ENCODE assay signal across 20 cellular contexts in the genomic region with DNA sequence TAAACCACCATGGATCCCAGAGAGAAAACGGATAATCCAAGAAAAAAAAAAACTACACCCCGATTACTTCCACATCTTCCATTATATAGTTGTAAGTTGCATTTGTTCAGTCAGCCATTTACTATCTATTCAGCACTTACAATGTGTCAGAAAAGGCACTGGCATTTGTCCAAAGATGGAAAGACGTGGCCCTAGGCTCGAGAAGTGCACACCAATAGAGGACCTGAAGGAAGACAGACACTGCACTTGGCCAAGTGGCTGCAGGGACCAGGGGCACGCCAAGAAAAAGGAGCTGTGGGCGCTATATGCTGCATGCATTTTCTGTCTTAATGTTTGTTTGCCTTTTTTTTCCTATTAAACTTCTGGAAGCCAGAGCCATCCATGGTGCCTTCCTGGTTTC. TPM values are rescaled to one million over a fixed set of nuclear protein-coding genes. Genes with fewer than 3 reads are reported as not detected.
A peak's percentile ranks its signal among the peaks of the same experiment; 100 is the strongest.
DNase-seq lines count a peak whose midpoint lies in the region; ATAC-seq and TF ChIP-seq lines count a peak whose summit lies in the region.
"Had no signal": no experiment of that assay in that cellular context is flagged by ENCODE, and none has a peak within 500 bp of the region (broad histone marks: within the 10 kb centered on the region; RNA-seq: fewer than 3 reads in every experiment).

No MANE protein-coding gene starts in this region.

- no peaks in the 10 kb centered on the region for H3K9me3 ChIP-seq in Panc1 (ENCODE audit: control insufficient read depth, insufficient read depth, low read depth, low read length)
- no peaks in the 10 kb centered on the region for H3K9me3 ChIP-seq in mesodermal cell (ENCODE audit: control insufficient read depth, low read length)
- H3K9me3 ChIP-seq in gastroesophageal sphincter: no peaks in the 10 kb centered on the region
- H3K9me3 ChIP-seq: HAP-1 had no signal

- ATAC-seq in Panc1: no peak
- no peak for ATAC-seq in gastroesophageal sphincter
- no peak for ATAC-seq in HG03442 (IDR thresholded peaks at IDR 0.05; ENCODE audit: unreplicated experiment)
- ATAC-seq: PC-3 had no signal

- intact Hi-C loops in Panc1 (cut with micrococcal nuclease; ENCODE audit: unreplicated experiment): no loop called here

- H3K27me3 Mint-ChIP-seq in brain: peaks cover 12% of the 10 kb centered on the region

- CTCF ChIA-PET in Panc1 (lab: Charles Lee): interaction anchor here (0.6 to 0.8 kb wide), 2 partner anchors 39 to 60 kb away, joined by 4 to 7 read pairs; no protein-coding TSS in a partner anchor

- no peak for TF ChIP-seq POLR2A in gastroesophageal sphincter (IDR thresholded peaks at IDR 0.05)

- H3K27ac ChIP-seq in Panc1 (ENCODE audit: low read length): peak overlapping the region; percentile 99
- H3K27ac ChIP-seq in mesodermal cell (ENCODE audit: low read depth, low read length, severe bottlenecking): peak overlapping the region; percentile 0
- no peak overlapping the region for H3K27ac ChIP-seq in gastroesophageal sphincter
- H3K27ac ChIP-seq: C4-2B had no signal

- POLR2A ChIA-PET in Panc1 (lab: Charles Lee): interaction anchor here (0.6 kb wide), 1 partner anchor 138 kb away, joined by 4 read pairs; no protein-coding TSS in a partner anchor

- H3K36me3 Mint-ChIP-seq in brain: no peaks in the 10 kb centered on the region

- H3K36me3 ChIP-seq in Panc1 (ENCODE audit: control insufficient read depth, insufficient read depth, low read length) (no peaks in the 10 kb centered on the region), mesodermal cell (ENCODE audit: control insufficient read depth, insufficient read depth, low read length) (no peaks in the 10 kb centered on the region), gastroesophageal sphincter (no peaks in the 10 kb centered on the region)
- H3K36me3 ChIP-seq: HAP-1 had no signal

- H3K27me3 ChIP-seq in Panc1 (ENCODE audit: control insufficient read depth, insufficient read depth, low read length): no peaks in the 10 kb centered on the region
- H3K27me3 ChIP-seq in gastroesophageal sphincter: no peaks in the 10 kb centered on the region

- TF ChIP-seq EP300 in gastroesophageal sphincter (IDR thresholded peaks at IDR 0.05): no peak

- DNase-seq in EH (ENCODE audit: low read depth): peak; percentile 16
- DNase-seq in Panc1 (ENCODE audit: low read depth, low spot score): no peak
- no peak for DNase-seq in activated CD4-positive, alpha-beta T cell treated with anti-CD3 and anti-CD28 coated beads, Interleukin-2, amount 50 U/mL, for 48 hours
- DNase-seq in NCI-H2196 (lab: John Stamatoyannopoulos, UW; ENCODE audit: unreplicated experiment): no peak
- DNase-seq: COR-L47; DMS153; Karpas-422; NCI-H1417; NCI-H2081; NCI-H2227 treated with DMSO at 0.1 percent for 48 hours; NCI-H526 treated with DMSO at 0.1 percent for 48 hours; NK-92 treated with Interleukin-12 subunit alpha and Interleukin-12 subunit beta, amount 100 ng/mL, for 24 hours; PC-3; SIG-M5 had no signal

- peak overlapping the region in 3 of 5 experiments; percentile 3 to 89 (median 65) for H3K27ac Mint-ChIP-seq in brain

- H3K4me3 Mint-ChIP-seq in brain: no peak overlapping the region

- H3K4me3 ChIP-seq in Panc1 (ENCODE audit: low read depth in 2 of 2, low read length in 2 of 2) (no peak overlapping the region), mesodermal cell (ENCODE audit: extremely low read depth, insufficient read depth, low read length, poor library complexity, severe bottlenecking) (no peak overlapping the region), gastroesophageal sphincter (no peak overlapping the region)
- H3K4me3 ChIP-seq: HAP-1 had no signal

- peaks cover 77% of the 10 kb centered on the region for H3K4me1 ChIP-seq in Panc1 (ENCODE audit: control insufficient read depth, insufficient read depth, low read length)
- H3K4me1 ChIP-seq in mesodermal cell (ENCODE audit: control insufficient read depth, insufficient read depth, low read length, poor library complexity, severe bottlenecking): peaks cover 40% of the 10 kb centered on the region
- peaks cover 0 to 28% (median 4%) of the 10 kb centered on the region in 3 donors for H3K4me1 ChIP-seq in gastroesophageal sphincter
- H3K4me1 ChIP-seq: HAP-1 had no signal

- TF ChIP-seq CTCF in Panc1 (IDR thresholded peaks at IDR 0.05) (no peak), brain (conservative IDR thresholded peaks at IDR 0.05) (no peak), gastroesophageal sphincter (IDR thresholded peaks at IDR 0.05) (no peak)

- H3K9me3 Mint-ChIP-seq in brain: peaks cover 0 to 5% (median 0%) of the 10 kb centered on the region in 5 experiments

- BruUV-seq in Panc1 (replicated peaks; lab: Mats Ljungman, UMichigan): no TSS peak

- in situ Hi-C loops in Panc1 (cut with HindIII; ENCODE audit: low pct_unique_long_range_greater_than_20kb, low sequenced_read_pairs): no loop called here

- H3K4me1 Mint-ChIP-seq in brain: peaks cover 59% of the 10 kb centered on the region

- WGBS in mesodermal cell (ENCODE audit: insufficient coverage in 2 of 2), 2 experiments: 92 to 97% methylated on average over 2 to 4 of the region's 6 CpGs
- 79 to 82% methylated on average over 5 to 6 of the region's 6 CpGs for WGBS in gastroesophageal sphincter (ENCODE audit: low coverage in 1 of 2), 2 donors

RNA-seq across cellular contexts. Expression of a gene that starts 45.2 kb away (rescaled TPM):
- 75.2 TPM for total RNA-seq in Panc1 (2021; ENCODE audit: unreplicated experiment)
- polyA plus RNA-seq in Panc1 (2012; ENCODE audit: insufficient read length): 19.4 TPM
- 2.2 TPM for polyA plus RNA-seq in brain (ENCODE audit: insufficient read depth, low read depth, low replicate concordance)
- polyA plus RNA-seq in mesodermal cell (2013, experiment 1 of 2): 2.9 TPM
- 3.1 TPM for polyA plus RNA-seq in mesodermal cell (2013, experiment 2 of 2)
- total RNA-seq in gastroesophageal sphincter: 10 to 100 TPM; 27.4 to 63.5 (median 31.4) TPM

Comparison
In these comparisons a context has a peak if more than half of its experiments do, and no peak if none do; other contexts are left out.
1. H3K27ac ChIP-seq: peak in Panc1 (single experiment) and mesodermal cell (single experiment); none in gastroesophageal sphincter (0 of 4).